In genomic region chr12:52956987-52957386, GRCh38 we compare ENCODE assay signal across 12 cellular contexts. TPM values are rescaled to one million over a fixed set of nuclear protein-coding genes. Genes with fewer than 3 reads are reported as not detected.
A peak's percentile ranks its signal among the peaks of the same experiment; 100 is the strongest.
DNase-seq lines count a peak whose midpoint lies in the region; ATAC-seq, FAIRE-seq and TF ChIP-seq lines count a peak whose summit lies in the region.
"Had no signal": no experiment of that assay in that cellular context is flagged by ENCODE, and none has a peak within 500 bp of the region (broad histone marks: within the 10 kb centered on the region; RNA-seq: fewer than 3 reads in every experiment).

No MANE protein-coding gene starts in this region.

- DNase-seq in CD4-positive, alpha-beta T cell, result peak in 2 of 10 experiments; percentile 6 to 7
- DNase-seq in GM12891 (ENCODE audit: insufficient read length, low spot score), result no peak
- DNase-seq in NCI-H2196 (lab: John Stamatoyannopoulos, UW; ENCODE audit: unreplicated experiment), result peak; percentile 76
- DNase-seq in astrocyte (ENCODE audit: low read depth), result peak; percentile 71
- no peak for DNase-seq in activated CD8-positive, alpha-beta T cell treated with anti-CD3 and anti-CD28 coated beads, Interleukin-2, amount 10 ng/mL, durations not matched to agents 7 days and 5 days
- no peak for DNase-seq in adrenal gland
- DNase-seq: activated naive CD4-positive, alpha-beta T cell treated with Interleukin-2 at 50 U/mL for 16 hours; left colon had no signal

- no peak overlapping the region for H3K9ac ChIP-seq in astrocyte (ENCODE audit: low read length)

- H3K4me3 ChIP-seq in astrocyte (ENCODE audit: insufficient read depth, low read depth, low read length), result no peak overlapping the region
- H3K4me3 ChIP-seq in adrenal gland, result no peak overlapping the region

- WGBS in adrenal gland, 4 donors, result 67 to 78% (median 71%) methylated on average over 5 of the region's 5 CpGs

- peaks cover 6% of the 10 kb centered on the region for H3K4me1 Mint-ChIP-seq in CD4-positive, alpha-beta T cell (ENCODE audit: low read depth)
- peaks cover 4% of the 10 kb centered on the region for H3K4me1 Mint-ChIP-seq in astrocyte (ENCODE audit: low read depth, unreplicated experiment)
- H3K4me1 Mint-ChIP-seq in activated CD8-positive, alpha-beta T cell treated with anti-CD3 and anti-CD28 coated beads, Interleukin-2, amount 10 ng/mL, durations not matched to agents 7 days and 5 days (ENCODE audit: low read depth), result peaks cover 3% of the 10 kb centered on the region

- H3K27me3 ChIP-seq in CD4-positive, alpha-beta T cell (ENCODE audit: control insufficient read depth, insufficient read depth, low read length), result no peaks in the 10 kb centered on the region
- H3K27me3 ChIP-seq in astrocyte (ENCODE audit: insufficient read depth, low read length) (no peaks in the 10 kb centered on the region), adrenal gland (no peaks in the 10 kb centered on the region)
- H3K27me3 ChIP-seq: neutrophil had no signal

- H3K9me3 Mint-ChIP-seq in CD4-positive, alpha-beta T cell, result no peaks in the 10 kb centered on the region
- peaks cover 1% of the 10 kb centered on the region for H3K9me3 Mint-ChIP-seq in astrocyte (ENCODE audit: unreplicated experiment)
- no peaks in the 10 kb centered on the region for H3K9me3 Mint-ChIP-seq in activated CD8-positive, alpha-beta T cell treated with anti-CD3 and anti-CD28 coated beads, Interleukin-2, amount 10 ng/mL, durations not matched to agents 7 days and 5 days (ENCODE audit: insufficient read depth)

- ATAC-seq in CD4-positive, alpha-beta T cell (ENCODE audit: poor library complexity), result peak; percentile 57
- ATAC-seq in GM18870 (IDR thresholded peaks at IDR 0.05; ENCODE audit: unreplicated experiment) (no peak), HG02642 (IDR thresholded peaks at IDR 0.05; ENCODE audit: poor library complexity, unreplicated experiment) (no peak)
- ATAC-seq in activated CD8-positive, alpha-beta T cell treated with anti-CD3 and anti-CD28 coated beads, Interleukin-2, amount 10 ng/mL, durations not matched to agents 7 days and 5 days, result no peak
- ATAC-seq: left colon had no signal

- peaks cover 2% of the 10 kb centered on the region for H3K36me3 ChIP-seq in astrocyte (ENCODE audit: insufficient read depth, low read length)
- H3K36me3 ChIP-seq in adrenal gland (replicated peaks in 1 of 2), result no peaks in the 10 kb centered on the region
- H3K36me3 ChIP-seq: neutrophil had no signal

- no peak overlapping the region for H3K27ac ChIP-seq in CD4-positive, alpha-beta T cell (ENCODE audit: low read depth, low read length)
- H3K27ac ChIP-seq in astrocyte (ENCODE audit: low read depth, low read length) (no peak overlapping the region), adrenal gland (no peak overlapping the region)
- H3K27ac ChIP-seq: neutrophil had no signal

- H3K36me3 Mint-ChIP-seq in CD4-positive, alpha-beta T cell (ENCODE audit: low read depth), result peaks cover 6% of the 10 kb centered on the region
- H3K36me3 Mint-ChIP-seq in astrocyte (ENCODE audit: low read depth, unreplicated experiment), result peaks cover 10% of the 10 kb centered on the region
- H3K36me3 Mint-ChIP-seq in activated CD8-positive, alpha-beta T cell treated with anti-CD3 and anti-CD28 coated beads, Interleukin-2, amount 10 ng/mL, durations not matched to agents 7 days and 5 days (ENCODE audit: low read depth), result no peaks in the 10 kb centered on the region

- no peak for TF ChIP-seq POLR2A in GM12891 (IDR thresholded peaks at IDR 0.05; ENCODE audit: low read depth, low read length)
- TF ChIP-seq POLR2A in adrenal gland (IDR thresholded peaks at IDR 0.05), result no peak

- H3K27me3 Mint-ChIP-seq in CD4-positive, alpha-beta T cell, result no peaks in the 10 kb centered on the region
- no peaks in the 10 kb centered on the region for H3K27me3 Mint-ChIP-seq in astrocyte (ENCODE audit: low read depth, unreplicated experiment)
- peaks cover 2% of the 10 kb centered on the region for H3K27me3 Mint-ChIP-seq in activated CD8-positive, alpha-beta T cell treated with anti-CD3 and anti-CD28 coated beads, Interleukin-2, amount 10 ng/mL, durations not matched to agents 7 days and 5 days (ENCODE audit: low read depth)

- no peak for FAIRE-seq in GM12891 (lab: Jason Lieb, UNC)
- FAIRE-seq in astrocyte (lab: Jason Lieb, UNC), result no peak

- peak overlapping the region; percentile 58 for H3K27ac Mint-ChIP-seq in CD4-positive, alpha-beta T cell
- H3K27ac Mint-ChIP-seq in astrocyte (ENCODE audit: unreplicated experiment), result no peak overlapping the region
- H3K27ac Mint-ChIP-seq in activated CD8-positive, alpha-beta T cell treated with anti-CD3 and anti-CD28 coated beads, Interleukin-2, amount 10 ng/mL, durations not matched to agents 7 days and 5 days, result no peak overlapping the region

- peaks cover 2% of the 10 kb centered on the region for H3K79me2 ChIP-seq in astrocyte (ENCODE audit: insufficient read depth, low read length)

- peaks cover 15% of the 10 kb centered on the region for H4K20me1 ChIP-seq in astrocyte (ENCODE audit: insufficient read depth, low read length)

- CTCF ChIA-PET in CD4-positive, alpha-beta T cell (lab: Charles Lee), result interaction anchor here (0.9 to 2.7 kb wide), 4 partner anchors 17 to 77 kb away, joined by 3 to 9 read pairs (median 4); no protein-coding TSS in a partner anchor
- CTCF ChIA-PET in activated CD8-positive, alpha-beta T cell treated with anti-CD3 and anti-CD28 coated beads, Interleukin-2, amount 10 ng/mL, durations not matched to agents 7 days and 5 days (lab: Charles Lee), result interaction anchor here (0.7 to 2.3 kb wide), 4 partner anchors 21 to 72 kb away, joined by 3 to 26 read pairs (median 10); no protein-coding TSS in a partner anchor

- H3K4me1 ChIP-seq in astrocyte (ENCODE audit: insufficient read depth, low read length) (peaks cover under 1% of the 10 kb centered on the region), adrenal gland (replicated peaks in 1 of 2) (no peaks in the 10 kb centered on the region)

- no peak overlapping the region for H3K4me3 Mint-ChIP-seq in CD4-positive, alpha-beta T cell
- no peak overlapping the region for H3K4me3 Mint-ChIP-seq in astrocyte (ENCODE audit: unreplicated experiment)
- no peak overlapping the region for H3K4me3 Mint-ChIP-seq in activated CD8-positive, alpha-beta T cell treated with anti-CD3 and anti-CD28 coated beads, Interleukin-2, amount 10 ng/mL, durations not matched to agents 7 days and 5 days

- no peaks in the 10 kb centered on the region for H3K9me3 ChIP-seq in CD4-positive, alpha-beta T cell (ENCODE audit: control insufficient read depth, low read length)
- H3K9me3 ChIP-seq in astrocyte (ENCODE audit: insufficient read depth, low read depth, low read length), result no peaks in the 10 kb centered on the region
- H3K9me3 ChIP-seq in adrenal gland (replicated peaks in 1 of 3), result no peaks in the 10 kb centered on the region
- H3K9me3 ChIP-seq: neutrophil had no signal

- POLR2A ChIA-PET in CD4-positive, alpha-beta T cell (lab: Charles Lee), result interaction anchor here (0.7 to 0.9 kb wide), 2 partner anchors 11 to 49 kb away, joined by 3 read pairs; no protein-coding TSS in a partner anchor
- POLR2A ChIA-PET in activated CD8-positive, alpha-beta T cell treated with anti-CD3 and anti-CD28 coated beads, Interleukin-2, amount 10 ng/mL, durations not matched to agents 7 days and 5 days (lab: Charles Lee), result no interaction called here

- intact Hi-C loops in CD4-positive, alpha-beta T cell (cut with DNase I, micrococcal nuclease), result no loop called here
- intact Hi-C loops in adrenal gland (cut with DNase I), result no loop called here

- TF ChIP-seq CTCF in CD4-positive, alpha-beta T cell (IDR thresholded peaks at IDR 0.05), result no peak
- TF ChIP-seq CTCF in astrocyte (IDR thresholded peaks at IDR 0.05; ENCODE audit: insufficient read depth, low read depth, low read length) (no peak), adrenal gland (IDR thresholded peaks at IDR 0.05) (no peak)

- no peak overlapping the region for H3K4me2 ChIP-seq in astrocyte (ENCODE audit: low read length)

- no peak overlapping the region for H2AFZ ChIP-seq in astrocyte (ENCODE audit: low read depth, low read length)

TF ChIP-seq in GM12891, 5 proteins besides CTCF, POLR2A, EP300 and RAD21:
- TF ChIP-seq POLR2AphosphoS5 (IDR thresholded peaks at IDR 0.05; ENCODE audit: low read depth, low read length) (no peak), SPI1 (IDR thresholded peaks at IDR 0.05; ENCODE audit: low read depth, low read length) (peak; percentile 65)

RNA-seq across cellular contexts. Expression of gene KRT18, which starts 8.1 kb away (rescaled TPM):
- total RNA-seq in CD4-positive, alpha-beta T cell, result 1 to 10 TPM; 7.2 to 9.2 TPM
- 9.5 TPM for polyA plus RNA-seq in GM12891 (2012; ENCODE audit: low read depth, missing spikeins)
- total RNA-seq in astrocyte (1,741 and 1,989 TPM in 2 replicates), adrenal gland (100 to 1,000 TPM in 1 of 8 donors, 10 to 100 TPM in 7; 16.1 to 136 (median 48.2) TPM)
- total RNA-seq in activated CD8-positive, alpha-beta T cell treated with anti-CD3 and anti-CD28 coated beads, Interleukin-2, amount 10 ng/mL, durations not matched to agents 7 days and 5 days, result under 1 TPM; 0.44 to 0.95 TPM
- 100 to 1,000 TPM in 1 of 3 donors, 10 to 100 TPM in 2; 26.2 to 121 (median 43.9) TPM for polyA plus RNA-seq in adrenal gland

RNA-seq across cellular contexts. Expression of gene EIF4B, which starts 49.3 kb away (rescaled TPM):
- 100 to 1,000 TPM; 794 to 806 TPM for total RNA-seq in CD4-positive, alpha-beta T cell
- 328 TPM for polyA plus RNA-seq in GM12891 (2012; ENCODE audit: low read depth, missing spikeins)
- total RNA-seq in astrocyte (231 and 242 TPM in 2 replicates), adrenal gland (100 to 1,000 TPM; 324 to 800 (median 570) TPM)
- total RNA-seq in activated CD8-positive, alpha-beta T cell treated with anti-CD3 and anti-CD28 coated beads, Interleukin-2, amount 10 ng/mL, durations not matched to agents 7 days and 5 days, result 100 to 1,000 TPM; 352 to 353 TPM
- polyA plus RNA-seq in adrenal gland, result 100 to 1,000 TPM in 2 of 3 donors, 10 to 100 TPM in 1; 77.1 to 282 (median 138) TPM

RNA-seq across cellular contexts. Expression of gene KRT8, which starts 52.1 kb away (rescaled TPM):
- total RNA-seq in CD4-positive, alpha-beta T cell, result under 1 TPM; 0.63 to 0.89 TPM
- 2.8 TPM for polyA plus RNA-seq in GM12891 (2012; ENCODE audit: low read depth, missing spikeins)
- total RNA-seq in astrocyte (2,321 and 2,570 TPM in 2 replicates), adrenal gland (100 to 1,000 TPM in 1 of 8 donors, 10 to 100 TPM in 7; 36.0 to 198 (median 71.0) TPM)
- not detected for total RNA-seq in activated CD8-positive, alpha-beta T cell treated with anti-CD3 and anti-CD28 coated beads, Interleukin-2, amount 10 ng/mL, durations not matched to agents 7 days and 5 days
- polyA plus RNA-seq in adrenal gland, result 100 to 1,000 TPM in 2 of 3 donors, 10 to 100 TPM in 1; 49.0 to 102 (median 102) TPM
- total RNA-seq: SK-MEL-5 had no signal

Comparison
In these comparisons a context has a peak if more than half of its experiments do, and no peak if none do; other contexts are left out.
1. DNase-seq: peak in NCI-H2196 (single experiment) and astrocyte (single experiment); none in GM12891 (single experiment), activated CD8-positive, alpha-beta T cell treated with anti-CD3 and anti-CD28 coated beads, Interleukin-2, amount 10 ng/mL, durations not matched to agents 7 days and 5 days (single experiment) and adrenal gland (0 of 7).
2. RNA of gene KRT18, which starts 8.1 kb away (total RNA-seq): 1,741 to 1,989 TPM in astrocyte; 16.1 to 136 TPM in adrenal gland, 7.2 to 9.2 TPM in CD4-positive, alpha-beta T cell and 0.44 to 0.95 TPM in activated CD8-positive, alpha-beta T cell treated with anti-CD3 and anti-CD28 coated beads, Interleukin-2, amount 10 ng/mL, durations not matched to agents 7 days and 5 days; every median in the first group is over 10 times any median in the second.
3. RNA of gene KRT8, which starts 52.1 kb away (total RNA-seq): 2,321 to 2,570 TPM in astrocyte and 36.0 to 198 TPM in adrenal gland; 0.63 to 0.89 TPM in CD4-positive, alpha-beta T cell and not detected in activated CD8-positive, alpha-beta T cell treated with anti-CD3 and anti-CD28 coated beads, Interleukin-2, amount 10 ng/mL, durations not matched to agents 7 days and 5 days; every median in the first group is over 10 times any median in the second.